ENCODE assay signal across 1 cellular context in the genomic region with DNA sequence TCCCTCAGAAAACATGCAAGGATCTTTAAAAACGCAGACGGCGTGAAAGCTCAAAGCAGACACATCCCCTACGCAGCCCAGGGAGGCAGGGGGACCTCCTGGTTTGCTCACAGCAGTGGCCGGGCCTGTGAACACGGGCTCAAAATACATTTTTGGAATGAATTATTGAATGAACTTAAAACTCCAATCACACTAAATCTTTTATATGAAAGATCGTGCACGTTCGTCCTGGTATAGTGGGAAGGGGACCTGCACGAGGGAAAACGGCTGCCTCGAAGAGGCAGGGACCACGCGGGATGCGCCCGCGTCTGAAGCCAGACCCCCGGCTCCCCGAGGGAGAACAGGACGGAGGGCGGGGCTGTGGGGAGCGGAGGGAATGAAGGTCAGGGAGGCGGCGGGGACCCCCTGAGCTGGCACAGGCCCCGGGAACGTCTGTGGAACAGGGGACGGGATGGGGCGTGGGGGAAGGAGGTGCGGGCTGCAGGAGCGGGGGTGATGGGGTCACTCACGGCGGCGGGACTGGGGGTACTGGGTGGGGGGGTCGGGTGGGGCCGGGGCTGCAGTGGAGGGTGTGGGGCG.
TF ChIP-seq lines count a peak whose summit lies in the region.

No MANE protein-coding gene starts in this region.

TF ChIP-seq in SK-N-SH, 30 proteins besides CTCF, POLR2A, EP300 and RAD21 (continued from another document):
- TF ChIP-seq, protein P1, sequence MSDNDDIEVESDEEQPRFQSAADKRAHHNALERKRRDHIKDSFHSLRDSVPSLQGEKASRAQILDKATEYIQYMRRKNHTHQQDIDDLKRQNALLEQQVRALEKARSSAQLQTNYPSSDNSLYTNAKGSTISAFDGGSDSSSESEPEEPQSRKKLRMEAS (IDR thresholded peaks at IDR 0.05; ENCODE audit: low read depth) = no peak
- TF ChIP-seq CHD2 (IDR thresholded peaks at IDR 0.05; ENCODE audit: low read length, partially characterized antibody) = no peak
- TF ChIP-seq PBX3 (IDR thresholded peaks at IDR 0.05) = no peak
- TF ChIP-seq USF1 (IDR thresholded peaks at IDR 0.05; ENCODE audit: borderline replicate concordance, low read depth) = no peak
- no peak for TF ChIP-seq GATA2 (CRISPR knock-in tag; IDR thresholded peaks at IDR 0.05)
- no peak for TF ChIP-seq POLR2AphosphoS5 (IDR thresholded peaks at IDR 0.05; ENCODE audit: low read depth, low read length)
- no peak for TF ChIP-seq FOXJ3 (CRISPR knock-in tag; IDR thresholded peaks at IDR 0.05)
- no peak for TF ChIP-seq ELF1 (IDR thresholded peaks at IDR 0.05)
- TF ChIP-seq USF2 (IDR thresholded peaks at IDR 0.05; ENCODE audit: borderline replicate concordance, low read depth, low read length) = no peak
- TF ChIP-seq RXRA (IDR thresholded peaks at IDR 0.05; ENCODE audit: borderline replicate concordance, low read depth) = no peak
- TF ChIP-seq, protein P2, sequence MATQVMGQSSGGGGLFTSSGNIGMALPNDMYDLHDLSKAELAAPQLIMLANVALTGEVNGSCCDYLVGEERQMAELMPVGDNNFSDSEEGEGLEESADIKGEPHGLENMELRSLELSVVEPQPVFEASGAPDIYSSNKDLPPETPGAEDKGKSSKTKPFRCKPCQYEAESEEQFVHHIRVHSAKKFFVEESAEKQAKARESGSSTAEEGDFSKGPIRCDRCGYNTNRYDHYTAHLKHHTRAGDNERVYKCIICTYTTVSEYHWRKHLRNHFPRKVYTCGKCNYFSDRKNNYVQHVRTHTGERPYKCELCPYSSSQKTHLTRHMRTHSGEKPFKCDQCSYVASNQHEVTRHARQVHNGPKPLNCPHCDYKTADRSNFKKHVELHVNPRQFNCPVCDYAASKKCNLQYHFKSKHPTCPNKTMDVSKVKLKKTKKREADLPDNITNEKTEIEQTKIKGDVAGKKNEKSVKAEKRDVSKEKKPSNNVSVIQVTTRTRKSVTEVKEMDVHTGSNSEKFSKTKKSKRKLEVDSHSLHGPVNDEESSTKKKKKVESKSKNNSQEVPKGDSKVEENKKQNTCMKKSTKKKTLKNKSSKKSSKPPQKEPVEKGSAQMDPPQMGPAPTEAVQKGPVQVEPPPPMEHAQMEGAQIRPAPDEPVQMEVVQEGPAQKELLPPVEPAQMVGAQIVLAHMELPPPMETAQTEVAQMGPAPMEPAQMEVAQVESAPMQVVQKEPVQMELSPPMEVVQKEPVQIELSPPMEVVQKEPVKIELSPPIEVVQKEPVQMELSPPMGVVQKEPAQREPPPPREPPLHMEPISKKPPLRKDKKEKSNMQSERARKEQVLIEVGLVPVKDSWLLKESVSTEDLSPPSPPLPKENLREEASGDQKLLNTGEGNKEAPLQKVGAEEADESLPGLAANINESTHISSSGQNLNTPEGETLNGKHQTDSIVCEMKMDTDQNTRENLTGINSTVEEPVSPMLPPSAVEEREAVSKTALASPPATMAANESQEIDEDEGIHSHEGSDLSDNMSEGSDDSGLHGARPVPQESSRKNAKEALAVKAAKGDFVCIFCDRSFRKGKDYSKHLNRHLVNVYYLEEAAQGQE (IDR thresholded peaks at IDR 0.05; ENCODE audit: low read depth, low read length) = no peak
TF ChIP-seq in SK-N-SH: peak in this region for 0.
